Comparison of ENCODE assay signal across 15 cellular contexts in the genomic region with DNA sequence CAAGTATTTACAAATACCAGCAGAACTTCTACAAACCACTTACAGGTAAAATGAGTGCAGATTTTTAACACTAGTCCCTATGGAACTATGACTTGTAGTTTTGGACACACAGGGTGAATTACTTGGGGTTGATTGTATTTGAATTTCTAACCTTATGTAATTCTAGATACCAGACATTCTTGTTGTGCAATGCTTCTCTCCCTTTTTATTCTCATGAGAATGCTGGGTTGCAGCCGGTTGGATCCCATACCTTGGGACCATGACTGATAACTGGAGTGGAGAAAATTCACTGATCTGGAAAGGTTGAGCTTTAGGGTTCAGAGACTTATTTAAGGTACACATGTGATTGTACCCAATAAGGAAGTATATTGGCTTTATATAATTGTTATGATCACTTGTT. TPM values are rescaled to one million over a fixed set of nuclear protein-coding genes. Genes with fewer than 3 reads are reported as not detected.
A peak's percentile ranks its signal among the peaks of the same experiment; 100 is the strongest.
DNase-seq lines count a peak whose midpoint lies in the region; ATAC-seq and TF ChIP-seq lines count a peak whose summit lies in the region.
"Had no signal": no experiment of that assay in that cellular context is flagged by ENCODE, and none has a peak within 500 bp of the region (broad histone marks: within the 10 kb centered on the region; RNA-seq: fewer than 3 reads in every experiment).

No MANE protein-coding gene starts in this region.

- peaks cover 12 to 97% (median 17%) of the 10 kb centered on the region in 10 experiments; a peak in 18 of 20 replicates for H3K4me1 ChIP-seq in BLaER1 treated with 17β-estradiol and CSF1 and Interleukin-3, amounts not matched to agents 10 nM and 100 nM
- H3K4me1 ChIP-seq: BE2C had no signal

- in situ Hi-C loops in GM13976 (cut with MboI; ENCODE audit: low sequenced_read_pairs, unreplicated experiment): no loop called here

- H3K9me3 ChIP-seq in BLaER1 treated with 17β-estradiol and CSF1 and Interleukin-3, amounts not matched to agents 10 nM and 100 nM (replicated peaks in 1 of 11): peaks cover 0 to 40% (median 26%) of the 10 kb centered on the region in 11 experiments; a peak in 17 of 22 replicates
- H3K9me3 ChIP-seq: BE2C, SK-N-SH had no signal

- TF ChIP-seq RAD21 in Ishikawa (IDR thresholded peaks at IDR 0.05; ENCODE audit: low read depth): no peak

- peak overlapping the region; percentile 12 to 96 (median 39); a peak in 17 of 22 replicates for H3K4me2 ChIP-seq in BLaER1 treated with 17β-estradiol and CSF1 and Interleukin-3, amounts not matched to agents 10 nM and 100 nM
- H3K4me2 ChIP-seq: SK-N-SH had no signal

- DNase-seq in epithelial cell of prostate (ENCODE audit: low read depth, low spot score) (no peak), renal cortical epithelial cell (ENCODE audit: low read depth) (peak; percentile 26), SHP77 treated with DMSO at 0.1 percent for 48 hours (lab: John Stamatoyannopoulos, UW) (no peak), GM13976 (ENCODE audit: low spot score) (no peak)
- DNase-seq: BE2C; CD8-positive, alpha-beta memory T cell; DND-41; H9; NCI-H1048; NCI-H1694; NCI-H446; SK-N-SH had no signal

- TF ChIP-seq CTCF in GM13976 (IDR thresholded peaks at IDR 0.05; ENCODE audit: borderline replicate concordance, control extremely low read depth, extremely low read depth, insufficient read depth, missing control alignments): no peak

- H3K9ac ChIP-seq in BLaER1 treated with 17β-estradiol and CSF1 and Interleukin-3, amounts not matched to agents 10 nM and 100 nM: no peak overlapping the region
- H3K9ac ChIP-seq: SK-N-SH had no signal

- no peak overlapping the region; a peak in 1 of 20 replicates for H3K4me3 ChIP-seq in BLaER1 treated with 17β-estradiol and CSF1 and Interleukin-3, amounts not matched to agents 10 nM and 100 nM

- peaks cover 4 to 100% (median 73%) of the 10 kb centered on the region in 11 experiments; a peak in 17 of 22 replicates for H4K20me1 ChIP-seq in BLaER1 treated with 17β-estradiol and CSF1 and Interleukin-3, amounts not matched to agents 10 nM and 100 nM

- H3K27me3 ChIP-seq in BLaER1 treated with 17β-estradiol and CSF1 and Interleukin-3, amounts not matched to agents 10 nM and 100 nM: no peaks in the 10 kb centered on the region
- H3K27me3 ChIP-seq: BE2C had no signal

- H3K27ac ChIP-seq in BLaER1 treated with 17β-estradiol and CSF1 and Interleukin-3, amounts not matched to agents 10 nM and 100 nM: no peak overlapping the region
- H3K27ac ChIP-seq in epithelial cell of prostate: peak overlapping the region; percentile 36

- no peak for ATAC-seq in HG03139 (IDR thresholded peaks at IDR 0.05; ENCODE audit: unreplicated experiment)

- peaks cover 3 to 73% (median 22%) of the 10 kb centered on the region in 11 experiments; a peak in 20 of 22 replicates for H3K36me3 ChIP-seq in BLaER1 treated with 17β-estradiol and CSF1 and Interleukin-3, amounts not matched to agents 10 nM and 100 nM

- TF ChIP-seq EP300 in Ishikawa (IDR thresholded peaks at IDR 0.05; ENCODE audit: borderline replicate concordance): no peak

TF ChIP-seq in Ishikawa, 13 proteins besides CTCF, POLR2A, EP300 and RAD21:
- peak; percentile 78 for TF ChIP-seq CEBPB (IDR thresholded peaks at IDR 0.05)
- no peak for TF ChIP-seq EGR1 (IDR thresholded peaks at IDR 0.05)
- no peak for TF ChIP-seq NFIC (IDR thresholded peaks at IDR 0.05)
- 0 out of 2 replicates have a peak, but pooled peaks have one; percentile 7 for TF ChIP-seq TEAD4 (IDR thresholded peaks at IDR 0.05)

RNA-seq across cellular contexts. Expression of a gene that starts 8.8 kb away (rescaled TPM):
- 5.4 and 18.8 TPM in 2 replicates for total RNA-seq in renal cortical epithelial cell
